ENCODE assay signal across 8 cellular contexts in genomic region chr11:61871158-61871597, GRCh38. TPM values are rescaled to one million over a fixed set of nuclear protein-coding genes. Genes with fewer than 3 reads are reported as not detected.
DNase-seq lines count a peak whose midpoint lies in the region; ATAC-seq and TF ChIP-seq lines count a peak whose summit lies in the region.

No MANE protein-coding gene starts in this region.

- H3F3A ChIP-seq in PC-3 (ENCODE audit: low read length, unreplicated experiment), result no peaks in the 10 kb centered on the region

- POLR2A ChIA-PET in PC-3 (lab: Charles Lee; ENCODE audit: unreplicated experiment), result no interaction called here

- no peaks in the 10 kb centered on the region for H3K79me2 ChIP-seq in PC-3 (ENCODE audit: low read length)

- TF ChIP-seq CTCF in PC-3 (conservative IDR thresholded peaks at IDR 0.05; ENCODE audit: low read depth, low read length), result peak; percentile 97
- TF ChIP-seq CTCF in fibroblast of mammary gland (conservative IDR thresholded peaks at IDR 0.05; ENCODE audit: control insufficient read depth, insufficient read depth, low read depth, low read length), result peak; percentile 80

- peaks cover 2 to 6% (median 5%) of the 10 kb centered on the region in 3 donors for H3K4me1 Mint-ChIP-seq in IgD-negative memory B cell
- H3K4me1 Mint-ChIP-seq in activated T-cell treated with anti-CD3 and anti-CD28 coated beads, Interleukin-2, amount 50 U/mL, for 24 hours (ENCODE audit: low read depth), result peaks cover 5% of the 10 kb centered on the region
- peaks cover 0 to 4% of the 10 kb centered on the region in 2 donors for H3K4me1 Mint-ChIP-seq in natural killer cell treated with Interleukin-12 subunit alpha and Interleukin-12 subunit beta and Interleukin-15 and Interleukin-18, amount 100 ng/mL, for 72 hours (ENCODE audit: low read depth in 2 of 2)

- peak; percentile 87 for DNase-seq in PC-3
- peak; percentile 78 for DNase-seq in activated T-cell treated with anti-CD3 and anti-CD28 coated beads, Interleukin-2, amount 50 U/mL, for 24 hours
- peak; percentile 71 for DNase-seq in fibroblast of mammary gland (ENCODE audit: low read depth)
- no peak for DNase-seq in natural killer cell treated with Interleukin-12 subunit alpha and Interleukin-12 subunit beta and Interleukin-15 and Interleukin-18, amount 100 ng/mL, for 72 hours (ENCODE audit: low spot score)
- peak; percentile 12 to 59 (median 41) for DNase-seq in stimulated activated naive CD4-positive, alpha-beta T cell (lab: John Stamatoyannopoulos, UW)

- H3K9me3 ChIP-seq in BLaER1 treated with 17β-estradiol and CSF1 and Interleukin-3, amounts not matched to agents 10 nM and 100 nM (replicated peaks in 1 of 11), result no peaks in the 10 kb centered on the region
- H3K9me3 ChIP-seq in PC-3 (ENCODE audit: low read length), result no peaks in the 10 kb centered on the region

- peak overlapping the region; percentile 77 to 99 (median 95) for H3K4me2 ChIP-seq in BLaER1 treated with 17β-estradiol and CSF1 and Interleukin-3, amounts not matched to agents 10 nM and 100 nM
- H3K4me2 ChIP-seq in PC-3 (ENCODE audit: low read length), result peak overlapping the region; percentile 81

- H3K27ac ChIP-seq in BLaER1 treated with 17β-estradiol and CSF1 and Interleukin-3, amounts not matched to agents 10 nM and 100 nM, result peak overlapping the region in 10 of 11 experiments; percentile 19 to 74 (median 61); a peak in 18 of 22 replicates
- H3K27ac ChIP-seq in PC-3 (ENCODE audit: low read length), result no peak overlapping the region

- H3K27ac Mint-ChIP-seq in IgD-negative memory B cell, result peak overlapping the region; percentile 3 to 90 (median 63)
- H3K27ac Mint-ChIP-seq in activated T-cell treated with anti-CD3 and anti-CD28 coated beads, Interleukin-2, amount 50 U/mL, for 24 hours, result no peak overlapping the region
- H3K27ac Mint-ChIP-seq in natural killer cell treated with Interleukin-12 subunit alpha and Interleukin-12 subunit beta and Interleukin-15 and Interleukin-18, amount 100 ng/mL, for 72 hours, result no peak overlapping the region

- H3K4me3 Mint-ChIP-seq in IgD-negative memory B cell, result peak overlapping the region in 2 of 4 donors; percentile 9 to 89
- H3K4me3 Mint-ChIP-seq in activated T-cell treated with anti-CD3 and anti-CD28 coated beads, Interleukin-2, amount 50 U/mL, for 24 hours, result peak overlapping the region; percentile 55
- H3K4me3 Mint-ChIP-seq in natural killer cell treated with Interleukin-12 subunit alpha and Interleukin-12 subunit beta and Interleukin-15 and Interleukin-18, amount 100 ng/mL, for 72 hours, result peak overlapping the region; percentile 50

- peak overlapping the region in 9 of 10 experiments; percentile 15 to 54 (median 43); a peak in 14 of 20 replicates for H3K4me3 ChIP-seq in BLaER1 treated with 17β-estradiol and CSF1 and Interleukin-3, amounts not matched to agents 10 nM and 100 nM
- H3K4me3 ChIP-seq in PC-3 (ENCODE audit: low read length), result peak overlapping the region; percentile 48
- no peak overlapping the region for H3K4me3 ChIP-seq in fibroblast of mammary gland (ENCODE audit: control insufficient read depth, low read depth, low read length)

- intact Hi-C loops in PC-3 (cut with micrococcal nuclease), result loop anchor here (1.0 to 10.0 kb wide), 5 partner anchors 74 to 334 kb away; partner anchors contain the start of gene SCGB2A1

- no peaks in the 10 kb centered on the region for H3K27me3 Mint-ChIP-seq in IgD-negative memory B cell
- H3K27me3 Mint-ChIP-seq in activated T-cell treated with anti-CD3 and anti-CD28 coated beads, Interleukin-2, amount 50 U/mL, for 24 hours, result peaks cover 3% of the 10 kb centered on the region
- H3K27me3 Mint-ChIP-seq in natural killer cell treated with Interleukin-12 subunit alpha and Interleukin-12 subunit beta and Interleukin-15 and Interleukin-18, amount 100 ng/mL, for 72 hours, result no peaks in the 10 kb centered on the region

- peak overlapping the region; percentile 29 to 73 (median 64); a peak in 19 of 22 replicates for H3K9ac ChIP-seq in BLaER1 treated with 17β-estradiol and CSF1 and Interleukin-3, amounts not matched to agents 10 nM and 100 nM
- no peak overlapping the region for H3K9ac ChIP-seq in PC-3 (ENCODE audit: low read length)

- H2AFZ ChIP-seq in PC-3 (ENCODE audit: low read length), result peak overlapping the region; percentile 74

- BruUV-seq in PC-3 (replicated peaks; lab: Mats Ljungman, UMichigan), result no TSS peak

- H4K20me1 ChIP-seq in BLaER1 treated with 17β-estradiol and CSF1 and Interleukin-3, amounts not matched to agents 10 nM and 100 nM, result peaks cover 0 to 55% (median 39%) of the 10 kb centered on the region in 11 experiments; a peak in 17 of 22 replicates
- no peaks in the 10 kb centered on the region for H4K20me1 ChIP-seq in PC-3 (ENCODE audit: low read length)

- H3K4me1 ChIP-seq in BLaER1 treated with 17β-estradiol and CSF1 and Interleukin-3, amounts not matched to agents 10 nM and 100 nM, result peaks cover 45 to 58% (median 54%) of the 10 kb centered on the region in 10 experiments
- peaks cover 3% of the 10 kb centered on the region; the same call in 1 of the 2 replicates for H3K4me1 ChIP-seq in PC-3 (ENCODE audit: insufficient read depth, low read length)

- peaks cover 5 to 40% (median 14%) of the 10 kb centered on the region in 11 experiments for H3K36me3 ChIP-seq in BLaER1 treated with 17β-estradiol and CSF1 and Interleukin-3, amounts not matched to agents 10 nM and 100 nM
- H3K36me3 ChIP-seq in PC-3 (ENCODE audit: low read depth, low read length), result no peaks in the 10 kb centered on the region

- ATAC-seq in GM19455 (IDR thresholded peaks at IDR 0.05; ENCODE audit: unreplicated experiment) (peak; percentile 60), PC-3 (peak; percentile 93)
- ATAC-seq in natural killer cell treated with Interleukin-12 subunit alpha and Interleukin-12 subunit beta and Interleukin-15 and Interleukin-18, amount 100 ng/mL, for 72 hours, result peak; percentile 86 to 88

- no peaks in the 10 kb centered on the region for H3K27me3 ChIP-seq in BLaER1 treated with 17β-estradiol and CSF1 and Interleukin-3, amounts not matched to agents 10 nM and 100 nM
- no peaks in the 10 kb centered on the region for H3K27me3 ChIP-seq in PC-3 (ENCODE audit: low read length)

- H3K9me3 Mint-ChIP-seq in IgD-negative memory B cell, result no peaks in the 10 kb centered on the region
- no peaks in the 10 kb centered on the region for H3K9me3 Mint-ChIP-seq in activated T-cell treated with anti-CD3 and anti-CD28 coated beads, Interleukin-2, amount 50 U/mL, for 24 hours
- H3K9me3 Mint-ChIP-seq in natural killer cell treated with Interleukin-12 subunit alpha and Interleukin-12 subunit beta and Interleukin-15 and Interleukin-18, amount 100 ng/mL, for 72 hours, result no peaks in the 10 kb centered on the region

- CTCF ChIA-PET in PC-3 (lab: Charles Lee), result interaction anchor here (0.6 to 2.2 kb wide), 7 partner anchors 26 to 237 kb away, joined by 3 to 13 read pairs (median 9); no protein-coding TSS in a partner anchor

- H3K36me3 Mint-ChIP-seq in IgD-negative memory B cell, result peaks cover 2% of the 10 kb centered on the region
- H3K36me3 Mint-ChIP-seq in activated T-cell treated with anti-CD3 and anti-CD28 coated beads, Interleukin-2, amount 50 U/mL, for 24 hours (ENCODE audit: low read depth), result no peaks in the 10 kb centered on the region
- no peaks in the 10 kb centered on the region for H3K36me3 Mint-ChIP-seq in natural killer cell treated with Interleukin-12 subunit alpha and Interleukin-12 subunit beta and Interleukin-15 and Interleukin-18, amount 100 ng/mL, for 72 hours

- H3K9me2 ChIP-seq in PC-3 (replicated peaks; ENCODE audit: low read length), result no peaks in the 10 kb centered on the region

RNA-seq across cellular contexts. Expression of gene FADS3, which starts 20.2 kb away (rescaled TPM):
- polyA plus RNA-seq in IgD-negative memory B cell, result 21.8 TPM
- 67.9 and 119 TPM in 2 replicates for total RNA-seq in PC-3 (2014; rRNA removed)
- 10 to 100 TPM; 13.2 to 14.0 TPM for total RNA-seq in natural killer cell treated with Interleukin-12 subunit alpha and Interleukin-12 subunit beta and Interleukin-15 and Interleukin-18, amount 100 ng/mL, for 72 hours

RNA-seq across cellular contexts. Expression of gene FADS2, which starts 43.1 kb away (rescaled TPM):
- 0.63 TPM for polyA plus RNA-seq in IgD-negative memory B cell
- total RNA-seq in PC-3 (2014; rRNA removed), result 246 and 305 TPM in 2 replicates
- total RNA-seq in natural killer cell treated with Interleukin-12 subunit alpha and Interleukin-12 subunit beta and Interleukin-15 and Interleukin-18, amount 100 ng/mL, for 72 hours, result 10 to 100 TPM; 69.1 to 90.1 TPM

RNA-seq across cellular contexts. Expression of gene RAB3IL1, which starts 46.2 kb away (rescaled TPM):
- not detected for polyA plus RNA-seq in IgD-negative memory B cell
- 6.6 and 7.9 TPM in 2 replicates for total RNA-seq in PC-3 (2014; rRNA removed)
- not detected for total RNA-seq in natural killer cell treated with Interleukin-12 subunit alpha and Interleukin-12 subunit beta and Interleukin-15 and Interleukin-18, amount 100 ng/mL, for 72 hours

RNA-seq across cellular contexts. Expression of gene FADS1, which starts 54.4 kb away (rescaled TPM):
- 1.6 TPM for polyA plus RNA-seq in IgD-negative memory B cell
- total RNA-seq in PC-3 (2014; rRNA removed), result 79.4 and 84.4 TPM in 2 replicates
- total RNA-seq in natural killer cell treated with Interleukin-12 subunit alpha and Interleukin-12 subunit beta and Interleukin-15 and Interleukin-18, amount 100 ng/mL, for 72 hours, result 10 to 100 TPM; 50.4 to 56.5 TPM

Comparison
In these comparisons a context has a peak if more than half of its experiments do, and no peak if none do; other contexts are left out.
1. H3K27ac Mint-ChIP-seq: peak in IgD-negative memory B cell (3 of 3); none in activated T-cell treated with anti-CD3 and anti-CD28 coated beads, Interleukin-2, amount 50 U/mL, for 24 hours (single experiment) and natural killer cell treated with Interleukin-12 subunit alpha and Interleukin-12 subunit beta and Interleukin-15 and Interleukin-18, amount 100 ng/mL, for 72 hours (0 of 2).
2. Peak in every context shown above with its lines, with median percentiles within 50 percentile points of each other: ATAC-seq.